ENCODE assay signal across 20 cellular contexts in the genomic region with DNA sequence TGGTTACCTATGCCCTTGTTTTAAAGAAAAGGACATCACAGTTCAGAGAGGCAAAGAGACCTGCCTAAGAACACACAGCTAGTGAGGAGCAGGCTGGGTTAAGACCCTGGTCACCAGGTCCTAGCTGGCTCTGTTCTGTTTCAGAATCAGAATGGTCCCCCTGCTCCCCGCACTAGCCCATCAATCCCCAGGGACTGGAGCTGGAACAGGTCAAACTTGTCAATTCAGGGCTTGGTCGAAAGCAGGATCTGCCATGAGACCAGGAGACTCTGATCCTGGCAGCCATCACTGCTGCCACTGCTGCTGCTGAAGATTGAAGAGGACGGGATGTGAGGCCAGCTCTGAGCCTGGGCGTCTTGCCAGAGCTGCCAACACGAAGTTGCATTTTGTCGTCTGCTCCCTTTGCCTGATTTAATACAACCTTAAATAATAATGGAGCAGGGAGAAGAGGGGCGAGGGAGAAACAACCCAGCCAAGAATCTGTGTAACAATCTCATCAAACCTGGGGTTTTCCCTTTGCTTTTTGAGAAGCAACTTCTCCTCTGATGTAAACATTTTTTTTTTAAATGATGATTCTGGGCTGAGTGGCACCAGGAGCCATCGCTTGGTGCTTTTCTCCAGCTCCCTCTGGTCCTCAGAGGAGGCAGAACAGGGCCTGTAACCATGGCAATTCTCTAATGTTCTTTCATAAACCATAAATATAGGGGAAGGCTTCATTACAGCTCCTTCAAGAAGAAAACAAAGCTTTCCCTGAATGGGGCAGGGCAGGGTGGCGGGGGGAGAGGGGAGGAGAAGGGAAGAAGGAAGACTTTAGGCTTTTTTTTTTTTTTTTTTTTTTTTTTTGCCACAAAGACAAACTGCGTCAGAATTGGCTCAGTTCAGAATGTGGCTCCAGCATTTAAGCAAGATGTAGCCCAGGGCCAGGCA.
DNase-seq lines count a peak whose midpoint lies in the region; ATAC-seq and TF ChIP-seq lines count a peak whose summit lies in the region.
"Had no signal": no experiment of that assay in that cellular context is flagged by ENCODE, and none has a peak within 500 bp of the region (broad histone marks: within the 10 kb centered on the region; RNA-seq: fewer than 3 reads in every experiment).

No MANE protein-coding gene starts in this region.

- no peak overlapping the region for H3K4me2 ChIP-seq in neuronal stem cell (ENCODE audit: insufficient read depth, low read length, poor library complexity, severe bottlenecking)

- H2BK15ac ChIP-seq in neuronal stem cell (ENCODE audit: low read length), result no peak overlapping the region

- H3K36me3 Mint-ChIP-seq in T-helper 2 cell treated with Interferon-gamma antibody and Interleukin-4, amounts not matched to agents 5 μg/mL and 100 μg/mL, for 36 hours (ENCODE audit: low read depth), result no peaks in the 10 kb centered on the region
- H3K36me3 Mint-ChIP-seq: activated naive CD4-positive, alpha-beta T cell treated with anti-CD3 and anti-CD28 coated beads, Interleukin-2, amount 50 U/mL, for 72 hours; immature natural killer cell; memory B cell had no signal

- no CpG with 5 or more reads among the region's 10 CpGs for WGBS in neuronal stem cell (ENCODE audit: extremely low coverage in 2 of 2, insufficient read length in 2 of 2, insufficient replicate concordance in 1 of 2), 2 donors
- WGBS in right lobe of liver (ENCODE audit: insufficient coverage, low coverage, low lambda C conversion rate, missing lambda C conversion rate), result 27% methylated on average over 9 of the region's 10 CpGs

- TF ChIP-seq CTCF in right lobe of liver (IDR thresholded peaks at IDR 0.05) (no peak), Peyer's patch (IDR thresholded peaks at IDR 0.05) (no peak)

- H3K27ac ChIP-seq in neuronal stem cell (replicated peaks; ENCODE audit: low read length), result no peak overlapping the region
- H3K27ac ChIP-seq in right lobe of liver, result no peak overlapping the region
- no peak overlapping the region for H3K27ac ChIP-seq in Peyer's patch

- no peak overlapping the region for H3K4ac ChIP-seq in neuronal stem cell (ENCODE audit: low read length)

- no peak overlapping the region for H2AK5ac ChIP-seq in neuronal stem cell (ENCODE audit: low read depth, low read length)

- no peak overlapping the region for H3K27ac Mint-ChIP-seq in T-helper 2 cell treated with Interferon-gamma antibody and Interleukin-4, amounts not matched to agents 5 μg/mL and 100 μg/mL, for 36 hours
- H3K27ac Mint-ChIP-seq: activated naive CD4-positive, alpha-beta T cell treated with anti-CD3 and anti-CD28 coated beads, Interleukin-2, amount 50 U/mL, for 72 hours; immature natural killer cell; memory B cell had no signal

- no peak overlapping the region for H2BK120ac ChIP-seq in neuronal stem cell (ENCODE audit: low read depth, low read length)

- peak overlapping the region; percentile 46 for H3K18ac ChIP-seq in neuronal stem cell (ENCODE audit: low read length)

- H3K27me3 ChIP-seq in neuronal stem cell (ENCODE audit: control insufficient read depth in 3 of 3, insufficient read depth in 3 of 3, low read depth in 1 of 3, low read length in 3 of 3) (no peaks in the 10 kb centered on the region), right lobe of liver (no peaks in the 10 kb centered on the region), Peyer's patch (no peaks in the 10 kb centered on the region)

- H3K4me1 Mint-ChIP-seq in T-helper 2 cell treated with Interferon-gamma antibody and Interleukin-4, amounts not matched to agents 5 μg/mL and 100 μg/mL, for 36 hours (ENCODE audit: low read depth), result no peaks in the 10 kb centered on the region
- H3K4me1 Mint-ChIP-seq: immature natural killer cell, memory B cell, neural crest cell had no signal

- peak; percentile 10 for DNase-seq in EH (ENCODE audit: low read depth)
- DNase-seq in NCI-H2227 treated with DMSO at 0.1 percent for 48 hours (lab: John Stamatoyannopoulos, UW), result peak; percentile 76
- DNase-seq in globus pallidus (ENCODE audit: low spot score), result peak; percentile 38
- DNase-seq in neuronal stem cell (ENCODE audit: low spot score), result no peak
- no peak for DNase-seq in T-helper 2 cell treated with Interferon-gamma antibody and Interleukin-4, amounts not matched to agents 5 μg/mL and 100 μg/mL, for 36 hours (ENCODE audit: low spot score)
- DNase-seq in AG20443 (ENCODE audit: low spot score), result no peak
- DNase-seq in right lobe of liver, result no peak
- DNase-seq in Peyer's patch, result no peak
- DNase-seq: activated CD4-positive, alpha-beta T cell treated with anti-CD3 and anti-CD28 coated beads, Interleukin-2, amount 50 U/mL, for 48 hours; activated T-cell treated with anti-CD3 and anti-CD28 coated beads, Interleukin-2, amount 50 U/mL, for 48 hours; GDM1; immature natural killer cell; MM.1S; NCI-H2029; NCI-H526 treated with DMSO at 0.1 percent for 48 hours; stimulated activated CD4-positive, alpha-beta T cell treated with anti-CD3 and anti-CD28 coated beads, Interleukin-2, amount 100 ng/mL, for 24 hours; SW 1271 had no signal

- no peak overlapping the region for H3K9ac ChIP-seq in neuronal stem cell (ENCODE audit: low read depth, low read length, poor library complexity)

- intact Hi-C loops in right lobe of liver (cut with DNase I), result no loop called here

- no peak for ATAC-seq in right lobe of liver
- ATAC-seq: activated naive CD4-positive, alpha-beta T cell treated with anti-CD3 and anti-CD28 coated beads, Interleukin-2, amount 50 U/mL, for 72 hours had no signal

- no peak overlapping the region for H4K91ac ChIP-seq in neuronal stem cell (ENCODE audit: low read depth, low read length, poor library complexity)

- H3K9me3 Mint-ChIP-seq in T-helper 2 cell treated with Interferon-gamma antibody and Interleukin-4, amounts not matched to agents 5 μg/mL and 100 μg/mL, for 36 hours, result no peaks in the 10 kb centered on the region
- H3K9me3 Mint-ChIP-seq: activated naive CD4-positive, alpha-beta T cell treated with anti-CD3 and anti-CD28 coated beads, Interleukin-2, amount 50 U/mL, for 72 hours; immature natural killer cell; memory B cell; neural crest cell had no signal

- no peak overlapping the region for H3K23ac ChIP-seq in neuronal stem cell (ENCODE audit: low read depth, low read length, poor library complexity)

- H3K27me3 Mint-ChIP-seq in T-helper 2 cell treated with Interferon-gamma antibody and Interleukin-4, amounts not matched to agents 5 μg/mL and 100 μg/mL, for 36 hours (ENCODE audit: low read depth), result peaks cover 2% of the 10 kb centered on the region

- H3K4me1 ChIP-seq in neuronal stem cell (ENCODE audit: control insufficient read depth in 2 of 2, insufficient read depth in 1 of 2, low read depth in 1 of 2, low read length in 2 of 2) (no peaks in the 10 kb centered on the region), right lobe of liver (no peaks in the 10 kb centered on the region), Peyer's patch (no peaks in the 10 kb centered on the region)

- H2BK5ac ChIP-seq in neuronal stem cell (ENCODE audit: low read length), result no peak overlapping the region

- no peak overlapping the region for H4K8ac ChIP-seq in neuronal stem cell (ENCODE audit: low read depth, low read length)

- TF ChIP-seq POLR2A in right lobe of liver (IDR thresholded peaks at IDR 0.05) (no peak), Peyer's patch (IDR thresholded peaks at IDR 0.05) (no peak)

- H3K4me3 Mint-ChIP-seq in T-helper 2 cell treated with Interferon-gamma antibody and Interleukin-4, amounts not matched to agents 5 μg/mL and 100 μg/mL, for 36 hours, result no peak overlapping the region
- H3K4me3 Mint-ChIP-seq: immature natural killer cell, memory B cell, neural crest cell had no signal

- H3K14ac ChIP-seq in neuronal stem cell (ENCODE audit: low read length), result no peak overlapping the region

- H3K4me3 ChIP-seq in neuronal stem cell (ENCODE audit: low read length in 2 of 2), result no peak overlapping the region
- no peak overlapping the region for H3K4me3 ChIP-seq in right lobe of liver
- H3K4me3 ChIP-seq in Peyer's patch, result no peak overlapping the region

- H3K79me1 ChIP-seq in neuronal stem cell (ENCODE audit: low read depth, low read length), result no peaks in the 10 kb centered on the region

- H2BK12ac ChIP-seq in neuronal stem cell (ENCODE audit: low read length), result no peak overlapping the region

- H3K36me3 ChIP-seq in neuronal stem cell (replicated peaks in 1 of 2; ENCODE audit: control insufficient read depth in 2 of 2, insufficient read depth in 2 of 2, low read length in 2 of 2), result no peaks in the 10 kb centered on the region
- no peaks in the 10 kb centered on the region for H3K36me3 ChIP-seq in right lobe of liver
- H3K36me3 ChIP-seq in Peyer's patch, result no peaks in the 10 kb centered on the region

- no peak overlapping the region for H2AFZ ChIP-seq in neuronal stem cell (ENCODE audit: low read length)

- no peaks in the 10 kb centered on the region for H3K9me3 ChIP-seq in neuronal stem cell (replicated peaks in 1 of 2; ENCODE audit: control insufficient read depth in 2 of 2, insufficient read depth in 1 of 2, low read depth in 1 of 2, low read length in 2 of 2)
- no peaks in the 10 kb centered on the region for H3K9me3 ChIP-seq in right lobe of liver
- no peaks in the 10 kb centered on the region for H3K9me3 ChIP-seq in Peyer's patch

Comparison
In these comparisons a context has a peak if more than half of its experiments do, and no peak if none do; other contexts are left out.
1. DNase-seq: peak in EH (single experiment), NCI-H2227 treated with DMSO at 0.1 percent for 48 hours (single experiment) and globus pallidus (single experiment); none in neuronal stem cell (single experiment), T-helper 2 cell treated with Interferon-gamma antibody and Interleukin-4, amounts not matched to agents 5 μg/mL and 100 μg/mL, for 36 hours (single experiment), AG20443 (single experiment), right lobe of liver (0 of 3) and Peyer's patch (0 of 3).